ENCODE assay signal across 1 cellular context in the genomic region with DNA sequence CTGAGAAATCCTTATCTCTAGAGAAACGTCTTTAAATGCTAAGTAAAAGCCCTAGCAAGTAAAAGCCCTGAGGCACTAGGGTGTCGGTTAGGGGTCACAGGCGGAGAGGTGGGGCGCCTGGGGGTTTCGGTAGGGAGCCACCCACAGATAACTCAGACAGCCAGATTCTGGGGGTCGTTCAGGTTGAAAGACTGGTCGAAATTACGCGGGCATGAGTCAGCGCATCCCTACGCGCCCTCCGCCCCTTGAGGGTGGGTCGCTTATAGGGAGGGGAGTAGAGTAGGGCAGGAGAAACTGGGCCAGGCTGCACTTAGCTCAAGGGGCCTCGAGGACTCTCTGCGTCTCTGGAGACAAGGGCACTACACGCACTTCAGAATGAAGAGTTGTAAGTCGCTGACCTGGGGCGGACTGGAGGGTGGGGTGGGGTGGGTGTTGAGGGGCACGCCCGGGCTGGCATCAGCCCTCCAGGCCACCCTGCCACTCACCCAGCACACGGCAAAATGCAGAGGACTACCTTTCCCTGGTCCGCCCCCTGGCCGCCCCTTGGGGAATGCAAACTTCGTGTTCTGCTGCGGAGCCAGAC.
TF ChIP-seq lines count a peak whose summit lies in the region.

No MANE protein-coding gene starts in this region.

TF ChIP-seq in HEK293, 187 proteins besides CTCF, POLR2A, EP300 and RAD21 (continued from another document and continues in another):
- TF ChIP-seq EGR2 (tag by site-specific recombination; IDR thresholded peaks at IDR 0.05; ENCODE audit: low read depth): no peak; the same call in 1 of the 2 replicates
- TF ChIP-seq ZNF404 (tag by site-specific recombination; IDR thresholded peaks at IDR 0.05): no peak
- TF ChIP-seq ZNF596 (tag by site-specific recombination; IDR thresholded peaks at IDR 0.05): no peak
- no peak for TF ChIP-seq ZNF239 (tag by site-specific recombination; IDR thresholded peaks at IDR 0.05)
- no peak for TF ChIP-seq ZSCAN30 (tag by site-specific recombination; IDR thresholded peaks at IDR 0.05)
- TF ChIP-seq SETDB1 (IDR thresholded peaks at IDR 0.05; ENCODE audit: insufficient read length, low read length): no peak
- TF ChIP-seq YY2 (tag by site-specific recombination; IDR thresholded peaks at IDR 0.05): no peak
- peak; percentile 52; the same call in 1 of the 2 replicates for TF ChIP-seq HOXD13 (CRISPR knock-in tag; IDR thresholded peaks at IDR 0.05; ENCODE audit: borderline replicate concordance)
- TF ChIP-seq, protein P1, sequence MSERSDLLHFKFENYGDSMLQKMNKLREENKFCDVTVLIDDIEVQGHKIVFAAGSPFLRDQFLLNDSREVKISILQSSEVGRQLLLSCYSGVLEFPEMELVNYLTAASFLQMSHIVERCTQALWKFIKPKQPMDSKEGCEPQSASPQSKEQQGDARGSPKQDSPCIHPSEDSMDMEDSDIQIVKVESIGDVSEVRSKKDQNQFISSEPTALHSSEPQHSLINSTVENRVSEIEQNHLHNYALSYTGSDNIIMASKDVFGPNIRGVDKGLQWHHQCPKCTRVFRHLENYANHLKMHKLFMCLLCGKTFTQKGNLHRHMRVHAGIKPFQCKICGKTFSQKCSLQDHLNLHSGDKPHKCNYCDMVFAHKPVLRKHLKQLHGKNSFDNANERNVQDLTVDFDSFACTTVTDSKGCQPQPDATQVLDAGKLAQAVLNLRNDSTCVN (tag by site-specific recombination; optimal IDR thresholded peaks at IDR 0.05): no peak
- TF ChIP-seq, protein P2, sequence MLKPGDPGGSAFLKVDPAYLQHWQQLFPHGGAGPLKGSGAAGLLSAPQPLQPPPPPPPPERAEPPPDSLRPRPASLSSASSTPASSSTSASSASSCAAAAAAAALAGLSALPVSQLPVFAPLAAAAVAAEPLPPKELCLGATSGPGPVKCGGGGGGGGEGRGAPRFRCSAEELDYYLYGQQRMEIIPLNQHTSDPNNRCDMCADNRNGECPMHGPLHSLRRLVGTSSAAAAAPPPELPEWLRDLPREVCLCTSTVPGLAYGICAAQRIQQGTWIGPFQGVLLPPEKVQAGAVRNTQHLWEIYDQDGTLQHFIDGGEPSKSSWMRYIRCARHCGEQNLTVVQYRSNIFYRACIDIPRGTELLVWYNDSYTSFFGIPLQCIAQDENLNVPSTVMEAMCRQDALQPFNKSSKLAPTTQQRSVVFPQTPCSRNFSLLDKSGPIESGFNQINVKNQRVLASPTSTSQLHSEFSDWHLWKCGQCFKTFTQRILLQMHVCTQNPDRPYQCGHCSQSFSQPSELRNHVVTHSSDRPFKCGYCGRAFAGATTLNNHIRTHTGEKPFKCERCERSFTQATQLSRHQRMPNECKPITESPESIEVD (tag by site-specific recombination; IDR thresholded peaks at IDR 0.05): peak; percentile 49; the same call in 1 of the 2 replicates
- TF ChIP-seq, protein P3, sequence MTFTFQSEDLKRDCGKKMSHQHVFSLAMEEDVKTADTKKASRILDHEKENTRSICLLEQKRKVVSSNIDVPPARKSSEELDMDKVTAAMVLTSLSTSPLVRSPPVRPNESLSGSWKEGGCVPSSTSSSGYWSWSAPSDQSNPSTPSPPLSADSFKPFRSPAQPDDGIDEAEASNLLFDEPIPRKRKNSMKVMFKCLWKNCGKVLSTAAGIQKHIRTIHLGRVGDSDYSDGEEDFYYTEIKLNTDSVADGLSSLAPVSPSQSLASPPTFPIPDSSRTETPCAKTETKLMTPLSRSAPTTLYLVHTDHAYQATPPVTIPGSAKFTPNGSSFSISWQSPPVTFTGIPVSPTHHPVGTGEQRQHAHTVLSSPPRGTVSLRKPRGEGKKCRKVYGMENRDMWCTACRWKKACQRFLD (tag by site-specific recombination; IDR thresholded peaks at IDR 0.05): no peak
- TF ChIP-seq ZNF174 (tag by site-specific recombination; IDR thresholded peaks at IDR 0.05): no peak
- TF ChIP-seq SALL2 (tag by site-specific recombination; IDR thresholded peaks at IDR 0.05; ENCODE audit: borderline replicate concordance): no peak
- TF ChIP-seq, protein P4, sequence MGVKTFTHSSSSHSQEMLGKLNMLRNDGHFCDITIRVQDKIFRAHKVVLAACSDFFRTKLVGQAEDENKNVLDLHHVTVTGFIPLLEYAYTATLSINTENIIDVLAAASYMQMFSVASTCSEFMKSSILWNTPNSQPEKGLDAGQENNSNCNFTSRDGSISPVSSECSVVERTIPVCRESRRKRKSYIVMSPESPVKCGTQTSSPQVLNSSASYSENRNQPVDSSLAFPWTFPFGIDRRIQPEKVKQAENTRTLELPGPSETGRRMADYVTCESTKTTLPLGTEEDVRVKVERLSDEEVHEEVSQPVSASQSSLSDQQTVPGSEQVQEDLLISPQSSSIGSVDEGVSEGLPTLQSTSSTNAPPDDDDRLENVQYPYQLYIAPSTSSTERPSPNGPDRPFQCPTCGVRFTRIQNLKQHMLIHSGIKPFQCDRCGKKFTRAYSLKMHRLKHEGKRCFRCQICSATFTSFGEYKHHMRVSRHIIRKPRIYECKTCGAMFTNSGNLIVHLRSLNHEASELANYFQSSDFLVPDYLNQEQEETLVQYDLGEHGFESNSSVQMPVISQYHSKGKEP (tag by site-specific recombination; IDR thresholded peaks at IDR 0.05): no peak
- TF ChIP-seq ZNF324 (tag by site-specific recombination; IDR thresholded peaks at IDR 0.05): no peak
- no peak for TF ChIP-seq ZNF146 (tag by site-specific recombination; IDR thresholded peaks at IDR 0.05)
- peak; percentile 88; the same call in 1 of the 2 replicates for TF ChIP-seq ZBTB8A (tag by site-specific recombination; IDR thresholded peaks at IDR 0.05)
- no peak; the same call in 1 of the 2 replicates for TF ChIP-seq ZNF530 (tag by site-specific recombination; IDR thresholded peaks at IDR 0.05; ENCODE audit: low read depth)
- TF ChIP-seq, protein P5, sequence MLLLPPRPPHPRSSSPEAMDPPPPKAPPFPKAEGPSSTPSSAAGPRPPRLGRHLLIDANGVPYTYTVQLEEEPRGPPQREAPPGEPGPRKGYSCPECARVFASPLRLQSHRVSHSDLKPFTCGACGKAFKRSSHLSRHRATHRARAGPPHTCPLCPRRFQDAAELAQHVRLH (tag by site-specific recombination; IDR thresholded peaks at IDR 0.05): no peak
- TF ChIP-seq, protein P6, sequence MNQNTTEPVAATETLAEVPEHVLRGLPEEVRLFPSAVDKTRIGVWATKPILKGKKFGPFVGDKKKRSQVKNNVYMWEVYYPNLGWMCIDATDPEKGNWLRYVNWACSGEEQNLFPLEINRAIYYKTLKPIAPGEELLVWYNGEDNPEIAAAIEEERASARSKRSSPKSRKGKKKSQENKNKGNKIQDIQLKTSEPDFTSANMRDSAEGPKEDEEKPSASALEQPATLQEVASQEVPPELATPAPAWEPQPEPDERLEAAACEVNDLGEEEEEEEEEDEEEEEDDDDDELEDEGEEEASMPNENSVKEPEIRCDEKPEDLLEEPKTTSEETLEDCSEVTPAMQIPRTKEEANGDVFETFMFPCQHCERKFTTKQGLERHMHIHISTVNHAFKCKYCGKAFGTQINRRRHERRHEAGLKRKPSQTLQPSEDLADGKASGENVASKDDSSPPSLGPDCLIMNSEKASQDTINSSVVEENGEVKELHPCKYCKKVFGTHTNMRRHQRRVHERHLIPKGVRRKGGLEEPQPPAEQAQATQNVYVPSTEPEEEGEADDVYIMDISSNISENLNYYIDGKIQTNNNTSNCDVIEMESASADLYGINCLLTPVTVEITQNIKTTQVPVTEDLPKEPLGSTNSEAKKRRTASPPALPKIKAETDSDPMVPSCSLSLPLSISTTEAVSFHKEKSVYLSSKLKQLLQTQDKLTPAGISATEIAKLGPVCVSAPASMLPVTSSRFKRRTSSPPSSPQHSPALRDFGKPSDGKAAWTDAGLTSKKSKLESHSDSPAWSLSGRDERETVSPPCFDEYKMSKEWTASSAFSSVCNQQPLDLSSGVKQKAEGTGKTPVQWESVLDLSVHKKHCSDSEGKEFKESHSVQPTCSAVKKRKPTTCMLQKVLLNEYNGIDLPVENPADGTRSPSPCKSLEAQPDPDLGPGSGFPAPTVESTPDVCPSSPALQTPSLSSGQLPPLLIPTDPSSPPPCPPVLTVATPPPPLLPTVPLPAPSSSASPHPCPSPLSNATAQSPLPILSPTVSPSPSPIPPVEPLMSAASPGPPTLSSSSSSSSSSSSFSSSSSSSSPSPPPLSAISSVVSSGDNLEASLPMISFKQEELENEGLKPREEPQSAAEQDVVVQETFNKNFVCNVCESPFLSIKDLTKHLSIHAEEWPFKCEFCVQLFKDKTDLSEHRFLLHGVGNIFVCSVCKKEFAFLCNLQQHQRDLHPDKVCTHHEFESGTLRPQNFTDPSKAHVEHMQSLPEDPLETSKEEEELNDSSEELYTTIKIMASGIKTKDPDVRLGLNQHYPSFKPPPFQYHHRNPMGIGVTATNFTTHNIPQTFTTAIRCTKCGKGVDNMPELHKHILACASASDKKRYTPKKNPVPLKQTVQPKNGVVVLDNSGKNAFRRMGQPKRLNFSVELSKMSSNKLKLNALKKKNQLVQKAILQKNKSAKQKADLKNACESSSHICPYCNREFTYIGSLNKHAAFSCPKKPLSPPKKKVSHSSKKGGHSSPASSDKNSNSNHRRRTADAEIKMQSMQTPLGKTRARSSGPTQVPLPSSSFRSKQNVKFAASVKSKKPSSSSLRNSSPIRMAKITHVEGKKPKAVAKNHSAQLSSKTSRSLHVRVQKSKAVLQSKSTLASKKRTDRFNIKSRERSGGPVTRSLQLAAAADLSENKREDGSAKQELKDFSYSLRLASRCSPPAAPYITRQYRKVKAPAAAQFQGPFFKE (tag by site-specific recombination; IDR thresholded peaks at IDR 0.05; ENCODE audit: borderline replicate concordance): no peak
- 0 out of 2 replicates have a peak, but pooled peaks have one; percentile 27 for TF ChIP-seq KLF7 (tag by site-specific recombination; IDR thresholded peaks at IDR 0.05; ENCODE audit: borderline replicate concordance)
- no peak for TF ChIP-seq ZNF184 (tag by site-specific recombination; IDR thresholded peaks at IDR 0.05)
- no peak for TF ChIP-seq ZNF155 (tag by site-specific recombination; IDR thresholded peaks at IDR 0.05)
- TF ChIP-seq ZNF416 (tag by site-specific recombination; IDR thresholded peaks at IDR 0.05): no peak
- no peak for TF ChIP-seq ZNF510 (tag by site-specific recombination; IDR thresholded peaks at IDR 0.05; ENCODE audit: insufficient replicate concordance)
- no peak for TF ChIP-seq ZNF621 (tag by site-specific recombination; IDR thresholded peaks at IDR 0.05)
- TF ChIP-seq ZNF830 (tag by site-specific recombination; IDR thresholded peaks at IDR 0.05; ENCODE audit: low read depth): no peak
- TF ChIP-seq ZBTB20 (tag by site-specific recombination; IDR thresholded peaks at IDR 0.05): no peak; the same call in none of the 2 replicates
- TF ChIP-seq ZNF433 (tag by site-specific recombination; IDR thresholded peaks at IDR 0.05; ENCODE audit: low read depth): no peak
- TF ChIP-seq, protein P7, sequence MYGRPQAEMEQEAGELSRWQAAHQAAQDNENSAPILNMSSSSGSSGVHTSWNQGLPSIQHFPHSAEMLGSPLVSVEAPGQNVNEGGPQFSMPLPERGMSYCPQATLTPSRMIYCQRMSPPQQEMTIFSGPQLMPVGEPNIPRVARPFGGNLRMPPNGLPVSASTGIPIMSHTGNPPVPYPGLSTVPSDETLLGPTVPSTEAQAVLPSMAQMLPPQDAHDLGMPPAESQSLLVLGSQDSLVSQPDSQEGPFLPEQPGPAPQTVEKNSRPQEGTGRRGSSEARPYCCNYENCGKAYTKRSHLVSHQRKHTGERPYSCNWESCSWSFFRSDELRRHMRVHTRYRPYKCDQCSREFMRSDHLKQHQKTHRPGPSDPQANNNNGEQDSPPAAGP (tag by site-specific recombination; IDR thresholded peaks at IDR 0.05): peak; percentile 53; the same call in 1 of the 2 replicates
- no peak for TF ChIP-seq ZFP41 (tag by site-specific recombination; IDR thresholded peaks at IDR 0.05; ENCODE audit: borderline replicate concordance)
- TF ChIP-seq OVOL3 (tag by site-specific recombination; IDR thresholded peaks at IDR 0.05): no peak
- TF ChIP-seq, protein P8, sequence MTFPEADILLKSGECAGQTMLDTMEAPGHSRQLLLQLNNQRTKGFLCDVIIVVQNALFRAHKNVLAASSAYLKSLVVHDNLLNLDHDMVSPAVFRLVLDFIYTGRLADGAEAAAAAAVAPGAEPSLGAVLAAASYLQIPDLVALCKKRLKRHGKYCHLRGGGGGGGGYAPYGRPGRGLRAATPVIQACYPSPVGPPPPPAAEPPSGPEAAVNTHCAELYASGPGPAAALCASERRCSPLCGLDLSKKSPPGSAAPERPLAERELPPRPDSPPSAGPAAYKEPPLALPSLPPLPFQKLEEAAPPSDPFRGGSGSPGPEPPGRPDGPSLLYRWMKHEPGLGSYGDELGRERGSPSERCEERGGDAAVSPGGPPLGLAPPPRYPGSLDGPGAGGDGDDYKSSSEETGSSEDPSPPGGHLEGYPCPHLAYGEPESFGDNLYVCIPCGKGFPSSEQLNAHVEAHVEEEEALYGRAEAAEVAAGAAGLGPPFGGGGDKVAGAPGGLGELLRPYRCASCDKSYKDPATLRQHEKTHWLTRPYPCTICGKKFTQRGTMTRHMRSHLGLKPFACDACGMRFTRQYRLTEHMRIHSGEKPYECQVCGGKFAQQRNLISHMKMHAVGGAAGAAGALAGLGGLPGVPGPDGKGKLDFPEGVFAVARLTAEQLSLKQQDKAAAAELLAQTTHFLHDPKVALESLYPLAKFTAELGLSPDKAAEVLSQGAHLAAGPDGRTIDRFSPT (tag by site-specific recombination; IDR thresholded peaks at IDR 0.05): peak; percentile 73
- TF ChIP-seq, protein P9, sequence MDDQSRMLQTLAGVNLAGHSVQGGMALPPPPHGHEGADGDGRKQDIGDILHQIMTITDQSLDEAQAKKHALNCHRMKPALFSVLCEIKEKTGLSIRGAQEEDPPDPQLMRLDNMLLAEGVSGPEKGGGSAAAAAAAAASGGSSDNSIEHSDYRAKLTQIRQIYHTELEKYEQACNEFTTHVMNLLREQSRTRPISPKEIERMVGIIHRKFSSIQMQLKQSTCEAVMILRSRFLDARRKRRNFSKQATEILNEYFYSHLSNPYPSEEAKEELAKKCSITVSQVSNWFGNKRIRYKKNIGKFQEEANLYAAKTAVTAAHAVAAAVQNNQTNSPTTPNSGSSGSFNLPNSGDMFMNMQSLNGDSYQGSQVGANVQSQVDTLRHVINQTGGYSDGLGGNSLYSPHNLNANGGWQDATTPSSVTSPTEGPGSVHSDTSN (CRISPR knock-in tag; IDR thresholded peaks at IDR 0.05): no peak; the same call in 1 of the 2 replicates
- TF ChIP-seq, protein P10, sequence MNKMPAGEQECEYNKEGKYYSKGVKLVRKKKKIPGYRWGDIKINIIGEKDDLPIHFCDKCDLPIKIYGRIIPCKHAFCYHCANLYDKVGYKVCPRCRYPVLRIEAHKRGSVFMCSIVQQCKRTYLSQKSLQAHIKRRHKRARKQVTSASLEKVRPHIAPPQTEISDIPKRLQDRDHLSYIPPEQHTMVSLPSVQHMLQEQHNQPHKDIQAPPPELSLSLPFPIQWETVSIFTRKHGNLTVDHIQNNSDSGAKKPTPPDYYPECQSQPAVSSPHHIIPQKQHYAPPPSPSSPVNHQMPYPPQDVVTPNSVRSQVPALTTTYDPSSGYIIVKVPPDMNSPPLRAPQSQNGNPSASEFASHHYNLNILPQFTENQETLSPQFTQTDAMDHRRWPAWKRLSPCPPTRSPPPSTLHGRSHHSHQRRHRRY (tag by site-specific recombination; IDR thresholded peaks at IDR 0.05): no peak
- TF ChIP-seq ZNF585B (tag by site-specific recombination; IDR thresholded peaks at IDR 0.05): no peak
- TF ChIP-seq ZNF624 (tag by site-specific recombination; IDR thresholded peaks at IDR 0.05): no peak
- TF ChIP-seq ZSCAN23 (tag by site-specific recombination; IDR thresholded peaks at IDR 0.05): no peak
- TF ChIP-seq ZNF133 (tag by site-specific recombination; IDR thresholded peaks at IDR 0.05): no peak
